ENCODE assay signal across 22 cellular contexts in the genomic region with DNA sequence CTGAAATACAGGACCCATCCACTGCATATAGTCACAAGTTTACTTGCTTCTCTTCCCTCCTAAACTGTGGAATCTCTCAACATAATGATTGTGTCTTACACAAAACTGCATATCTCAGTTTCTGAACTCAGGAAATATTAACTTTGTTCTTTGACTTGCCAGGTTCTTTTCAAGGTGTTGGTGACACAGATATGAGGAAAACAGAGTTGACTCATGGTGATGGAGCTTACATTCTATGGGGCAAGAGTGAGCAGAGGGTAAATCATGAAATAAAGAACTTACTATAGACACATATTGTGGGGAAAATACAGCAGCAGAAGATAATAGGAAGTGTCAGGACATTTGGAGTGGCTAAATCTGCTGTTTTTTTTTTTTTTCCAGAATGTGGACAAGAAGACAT.
DNase-seq lines count a peak whose midpoint lies in the region; ATAC-seq, FAIRE-seq and TF ChIP-seq lines count a peak whose summit lies in the region.
"Had no signal": no experiment of that assay in that cellular context is flagged by ENCODE, and none has a peak within 500 bp of the region (broad histone marks: within the 10 kb centered on the region; RNA-seq: fewer than 3 reads in every experiment).

No MANE protein-coding gene starts in this region.

- ATAC-seq in foreskin keratinocyte, result peak; percentile 53
- ATAC-seq: A549, GM23338, HCT116, HepG2 had no signal

- H4K20me1 ChIP-seq in mammary epithelial cell (ENCODE audit: insufficient read depth, low read length) (no peaks in the 10 kb centered on the region), astrocyte (ENCODE audit: insufficient read depth, low read length) (no peaks in the 10 kb centered on the region), osteoblast (ENCODE audit: insufficient read depth, low read length) (no peaks in the 10 kb centered on the region)

- peaks cover 27% of the 10 kb centered on the region for H3K4me1 Mint-ChIP-seq in astrocyte (ENCODE audit: low read depth, unreplicated experiment)

- H3K27ac ChIP-seq in mammary epithelial cell (ENCODE audit: insufficient read depth, low read depth, low read length), result no peak overlapping the region
- H3K27ac ChIP-seq in breast epithelium, result no peak overlapping the region
- H3K27ac ChIP-seq in astrocyte (ENCODE audit: low read depth, low read length), result no peak overlapping the region
- H3K27ac ChIP-seq in foreskin keratinocyte, result no peak overlapping the region
- no peak overlapping the region for H3K27ac ChIP-seq in osteoblast (ENCODE audit: low read depth, low read length)
- H3K27ac ChIP-seq: 22Rv1, A549, C4-2B had no signal

- H3K27me3 ChIP-seq in mammary epithelial cell (ENCODE audit: insufficient read depth, low read length), result no peaks in the 10 kb centered on the region
- H3K27me3 ChIP-seq in breast epithelium, result no peaks in the 10 kb centered on the region
- no peaks in the 10 kb centered on the region for H3K27me3 ChIP-seq in astrocyte (ENCODE audit: insufficient read depth, low read length)
- H3K27me3 ChIP-seq in foreskin keratinocyte, result no peaks in the 10 kb centered on the region
- no peaks in the 10 kb centered on the region for H3K27me3 ChIP-seq in osteoblast (ENCODE audit: insufficient read depth, low read length)

- no peak overlapping the region for H3K4me3 Mint-ChIP-seq in astrocyte (ENCODE audit: unreplicated experiment)
- H3K4me3 Mint-ChIP-seq: CD4-positive, alpha-beta T cell; GM23338 had no signal

- H3K79me2 ChIP-seq in mammary epithelial cell (ENCODE audit: insufficient read depth, low read length) (no peaks in the 10 kb centered on the region), astrocyte (ENCODE audit: insufficient read depth, low read length) (no peaks in the 10 kb centered on the region), osteoblast (ENCODE audit: insufficient read depth, low read length) (no peaks in the 10 kb centered on the region)

- no peak overlapping the region for H3K4me2 ChIP-seq in mammary epithelial cell (ENCODE audit: insufficient read depth, low read depth, low read length)
- H3K4me2 ChIP-seq in astrocyte (ENCODE audit: low read length), result no peak overlapping the region
- H3K4me2 ChIP-seq in osteoblast (ENCODE audit: insufficient read depth, low read length), result no peak overlapping the region
- H3K4me2 ChIP-seq: A549, GM23338 had no signal

- no peak overlapping the region for H3K4me3 ChIP-seq in mammary epithelial cell (replicated peaks in 1 of 3; ENCODE audit: insufficient read depth in 1 of 3, low read depth in 2 of 3, low read length in 3 of 3)
- H3K4me3 ChIP-seq in breast epithelium, result no peak overlapping the region
- H3K4me3 ChIP-seq in astrocyte (ENCODE audit: insufficient read depth, low read depth, low read length), result no peak overlapping the region
- H3K4me3 ChIP-seq in osteoblast (ENCODE audit: insufficient read depth, low read length), result no peak overlapping the region
- H3K4me3 ChIP-seq: A549, GM23338 had no signal

- TF ChIP-seq CTCF in mammary epithelial cell (conservative IDR thresholded peaks at IDR 0.05 in 1 of 2, IDR thresholded peaks at IDR 0.05 in 1 of 2; ENCODE audit: extremely low read depth in 1 of 2, insufficient read depth in 1 of 2, low read depth in 1 of 2, low read length in 2 of 2), result no peak
- no peak for TF ChIP-seq CTCF in breast epithelium (IDR thresholded peaks at IDR 0.05)
- no peak for TF ChIP-seq CTCF in astrocyte (IDR thresholded peaks at IDR 0.05; ENCODE audit: insufficient read depth, low read depth, low read length)
- no peak for TF ChIP-seq CTCF in foreskin keratinocyte (conservative IDR thresholded peaks at IDR 0.05)
- no peak for TF ChIP-seq CTCF in osteoblast (IDR thresholded peaks at IDR 0.05; ENCODE audit: extremely low read depth, low read depth, low read length)

- DNase-seq in mammary epithelial cell (peak; percentile 39), breast epithelium (ENCODE audit: low spot score in 2 of 2) (no peak), astrocyte (ENCODE audit: low read depth) (no peak), foreskin keratinocyte (peak in 1 of 2 donors; percentile 28), osteoblast (ENCODE audit: insufficient read length, low spot score, missing footprints) (no peak), SW 1271 (lab: John Stamatoyannopoulos, UW) (no peak), NOMO-1 treated with DMSO at 0.1 percent for 48 hours (lab: John Stamatoyannopoulos, UW; ENCODE audit: unreplicated experiment) (no peak), SIG-M5 treated with dmso at 0.1 percent for 504 hours (lab: John Stamatoyannopoulos, UW; ENCODE audit: unreplicated experiment) (no peak)
- DNase-seq: AML-193; Caco-2; CD4-positive, alpha-beta T cell; GDM1 had no signal

- peaks cover 7% of the 10 kb centered on the region for H3K36me3 Mint-ChIP-seq in astrocyte (ENCODE audit: low read depth, unreplicated experiment)

- H3K9me3 ChIP-seq in mammary epithelial cell (replicated peaks; ENCODE audit: insufficient read depth, low read length), result peaks cover 4% of the 10 kb centered on the region
- peaks cover 3 to 11% of the 10 kb centered on the region in 2 donors for H3K9me3 ChIP-seq in breast epithelium
- H3K9me3 ChIP-seq in astrocyte (ENCODE audit: insufficient read depth, low read depth, low read length), result peaks cover 3% of the 10 kb centered on the region
- H3K9me3 ChIP-seq in osteoblast (ENCODE audit: low read depth, low read length), result no peaks in the 10 kb centered on the region

- TF ChIP-seq POLR2A in breast epithelium (IDR thresholded peaks at IDR 0.05), result no peak

- H3K36me3 ChIP-seq in mammary epithelial cell (ENCODE audit: insufficient read depth, low read length), result no peaks in the 10 kb centered on the region
- no peaks in the 10 kb centered on the region for H3K36me3 ChIP-seq in breast epithelium
- H3K36me3 ChIP-seq in astrocyte (ENCODE audit: insufficient read depth, low read length), result no peaks in the 10 kb centered on the region
- no peaks in the 10 kb centered on the region for H3K36me3 ChIP-seq in osteoblast (ENCODE audit: insufficient read depth, low read length)

- BruUV-seq in mammary epithelial cell (replicated peaks; lab: Mats Ljungman, UMichigan), result no TSS peak

- peak overlapping the region; percentile 4 for H3K27ac Mint-ChIP-seq in astrocyte (ENCODE audit: unreplicated experiment)
- H3K27ac Mint-ChIP-seq: CD4-positive, alpha-beta T cell; GM23338 had no signal

- H2AFZ ChIP-seq in mammary epithelial cell (ENCODE audit: low read depth, low read length), result no peak overlapping the region
- no peak overlapping the region for H2AFZ ChIP-seq in astrocyte (ENCODE audit: low read depth, low read length)
- no peak overlapping the region for H2AFZ ChIP-seq in osteoblast (ENCODE audit: low read length)
- H2AFZ ChIP-seq: GM23338 had no signal

- FAIRE-seq in astrocyte (lab: Jason Lieb, UNC), result no peak
- FAIRE-seq: A549, D721Med, GM12892, GM18507, H54, HepG2 had no signal

- in situ Hi-C loops in mammary epithelial cell (cut with MboI; ENCODE audit: low sequenced_read_pairs in 2 of 2), result no loop called here

- CTCF ChIA-PET in mammary epithelial cell (lab: Charles Lee; ENCODE audit: low non-redundant PET), result interaction anchor here (0.8 kb wide), 1 partner anchor 91 kb away, joined by 15 read pairs; no protein-coding TSS in a partner anchor

- peaks cover 3% of the 10 kb centered on the region for H3K4me1 ChIP-seq in mammary epithelial cell (ENCODE audit: insufficient read depth, low read length)
- H3K4me1 ChIP-seq in breast epithelium, result no peaks in the 10 kb centered on the region
- no peaks in the 10 kb centered on the region for H3K4me1 ChIP-seq in astrocyte (ENCODE audit: insufficient read depth, low read length)
- H3K4me1 ChIP-seq in foreskin keratinocyte, result peaks cover 7% of the 10 kb centered on the region
- H3K4me1 ChIP-seq in osteoblast (ENCODE audit: insufficient read depth, low read length), result no peaks in the 10 kb centered on the region
- H3K4me1 ChIP-seq: Caco-2 had no signal

- intact Hi-C loops in mammary epithelial cell (cut with micrococcal nuclease) (no loop called here), breast epithelium (cut with DNase I; ENCODE audit: low total_unique reads) (no loop called here)

- H3K9ac ChIP-seq in mammary epithelial cell (ENCODE audit: insufficient read depth, low read length) (no peak overlapping the region), astrocyte (ENCODE audit: low read length) (no peak overlapping the region)

- peaks cover 19% of the 10 kb centered on the region for H3K9me3 Mint-ChIP-seq in astrocyte (ENCODE audit: unreplicated experiment)

- dilution Hi-C loops in mammary epithelial cell (cut with HindIII; ENCODE audit: low sequenced_read_pairs), result no loop called here

- no peaks in the 10 kb centered on the region for H3K27me3 Mint-ChIP-seq in astrocyte (ENCODE audit: low read depth, unreplicated experiment)
- H3K27me3 Mint-ChIP-seq: CD4-positive, alpha-beta T cell had no signal
